ENCODE assay signal across 1 cellular context in the genomic region with DNA sequence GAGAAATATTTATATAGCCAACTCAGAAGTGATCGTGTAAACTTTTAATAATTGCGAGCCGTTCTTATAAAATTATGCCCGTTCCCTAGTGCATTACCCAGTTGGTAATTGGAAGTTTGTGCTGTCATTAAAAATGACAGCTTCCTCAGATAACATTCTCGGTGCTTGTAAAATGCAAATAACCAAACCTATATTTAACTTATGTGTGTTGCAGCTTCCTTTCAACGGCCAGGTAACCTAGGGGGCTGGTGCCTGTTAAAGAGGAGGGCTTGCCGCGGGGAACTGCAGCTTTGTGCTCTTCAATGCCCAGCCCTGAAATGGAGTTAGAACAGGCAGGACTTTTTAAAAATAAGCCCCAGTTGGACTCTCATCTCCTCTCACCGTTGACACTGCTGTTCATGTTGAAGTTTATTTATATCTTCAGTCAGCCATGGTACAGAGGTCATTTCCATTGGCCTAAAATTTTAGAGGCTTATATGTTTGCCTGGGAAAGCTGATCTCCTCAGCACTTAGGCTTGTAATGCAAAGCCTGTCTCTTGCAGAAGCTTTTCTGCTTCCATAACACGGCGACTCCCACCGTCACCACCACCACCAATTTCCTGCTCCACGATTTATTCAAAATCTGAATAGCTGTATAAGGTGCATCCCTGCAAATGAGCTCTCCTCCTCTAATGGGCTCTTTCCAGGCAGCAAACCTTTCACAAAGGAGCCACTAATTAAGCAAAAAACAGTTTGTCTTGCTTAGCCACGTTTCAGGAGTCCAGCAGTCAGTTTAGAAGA.
A peak's percentile ranks its signal among the peaks of the same experiment; 100 is the strongest.
TF ChIP-seq lines count a peak whose summit lies in the region.

No MANE protein-coding gene starts in this region.

TF ChIP-seq in GM12878, 131 proteins besides CTCF, POLR2A, EP300 and RAD21:
- 0 out of 2 replicates have a peak, but pooled peaks have one; percentile 44 for TF ChIP-seq MEF2A (IDR thresholded peaks at IDR 0.05; ENCODE audit: insufficient read depth, low read depth, low read length)
- no peak for TF ChIP-seq SREBF2 (IDR thresholded peaks at IDR 0.05; ENCODE audit: low read length)
- TF ChIP-seq PKNOX1 (IDR thresholded peaks at IDR 0.05), result peak; percentile 78
- 0 out of 2 replicates have a peak, but pooled peaks have one; percentile 21 for TF ChIP-seq CREB1 (IDR thresholded peaks at IDR 0.05; ENCODE audit: low read depth)
